In the genomic region with DNA sequence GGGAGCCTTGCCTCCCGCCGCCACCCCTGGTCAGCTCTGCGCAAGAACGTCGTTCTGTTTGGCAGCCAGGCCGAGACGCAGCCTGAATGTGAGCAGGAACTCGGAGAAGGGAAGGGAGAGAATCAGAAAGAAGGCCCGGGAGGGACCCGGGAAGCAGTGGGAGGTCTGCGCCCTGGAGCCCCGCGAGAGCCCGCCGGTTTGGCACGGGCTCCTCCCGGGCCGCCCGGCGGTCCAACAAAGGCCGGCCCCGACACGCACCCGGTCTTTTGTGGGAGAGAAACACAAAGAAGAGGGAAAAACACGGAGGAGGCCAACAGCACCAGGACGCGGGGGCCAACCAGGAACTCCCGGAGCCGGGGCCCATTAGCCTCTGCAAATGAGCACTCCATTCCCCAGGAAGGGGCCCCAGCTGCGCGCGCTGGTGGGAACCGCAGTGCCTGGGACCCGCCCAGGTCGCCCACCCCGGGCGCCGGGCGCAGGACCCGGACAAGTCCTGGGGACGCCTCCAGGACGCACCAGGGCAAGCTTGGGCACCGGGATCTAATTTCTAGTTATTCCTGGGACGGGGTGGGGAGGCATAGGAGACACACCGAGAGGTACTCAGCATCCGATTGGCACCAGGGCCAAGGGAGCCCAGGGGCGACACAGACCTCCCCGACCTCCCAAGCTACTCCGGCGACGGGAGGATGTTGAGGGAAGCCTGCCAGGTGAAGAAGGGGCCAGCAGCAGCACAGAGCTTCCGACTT, we compare ENCODE assay signal across 11 cellular contexts. TPM values are rescaled to one million over a fixed set of nuclear protein-coding genes. Genes with fewer than 3 reads are reported as not detected.
DNase-seq lines count a peak whose midpoint lies in the region; ATAC-seq and TF ChIP-seq lines count a peak whose summit lies in the region.
"Had no signal": no experiment of that assay in that cellular context is flagged by ENCODE, and none has a peak within 500 bp of the region (broad histone marks: within the 10 kb centered on the region; RNA-seq: fewer than 3 reads in every experiment).

No MANE protein-coding gene starts in this region.

- CTCF ChIA-PET in activated CD4-positive, alpha-beta T cell treated with anti-CD3 and anti-CD28 coated beads for 36 hours (lab: Charles Lee) = interaction anchor here (0.6 to 1.4 kb wide), 2 partner anchors 55 to 74 kb away, joined by 3 to 7 read pairs; no protein-coding TSS in a partner anchor

- DNase-seq in activated CD4-positive, alpha-beta T cell treated with anti-CD3 and anti-CD28 coated beads, Interleukin-2, amount 10 ng/mL, durations not matched to agents 24 days and 14 days = no peak
- no peak for DNase-seq in activated CD4-positive, alpha-beta T cell treated with anti-CD3 and anti-CD28 coated beads for 36 hours
- DNase-seq in endothelial cell (ENCODE audit: low spot score) (no peak), progenitor cell of endocrine pancreas (ENCODE audit: low spot score, unreplicated experiment) (no peak)
- DNase-seq: activated CD4-positive, CD25-positive, alpha-beta regulatory T cell; NCI-H446 treated with DMSO at 0.1 percent for 48 hours; transverse colon had no signal

- peaks cover 9% of the 10 kb centered on the region for H3K36me3 Mint-ChIP-seq in activated CD4-positive, alpha-beta T cell treated with anti-CD3 and anti-CD28 coated beads, Interleukin-2, amount 10 ng/mL, durations not matched to agents 24 days and 14 days (ENCODE audit: low read depth)
- H3K36me3 Mint-ChIP-seq in activated CD4-positive, alpha-beta T cell treated with anti-CD3 and anti-CD28 coated beads for 36 hours (ENCODE audit: low read depth) = no peaks in the 10 kb centered on the region
- peaks cover 10% of the 10 kb centered on the region for H3K36me3 Mint-ChIP-seq in endothelial cell (ENCODE audit: low read depth, unreplicated experiment)
- no peaks in the 10 kb centered on the region for H3K36me3 Mint-ChIP-seq in progenitor cell of endocrine pancreas (ENCODE audit: insufficient read depth)

- H3K9me3 Mint-ChIP-seq in activated CD4-positive, alpha-beta T cell treated with anti-CD3 and anti-CD28 coated beads, Interleukin-2, amount 10 ng/mL, durations not matched to agents 24 days and 14 days = peaks cover 6% of the 10 kb centered on the region
- H3K9me3 Mint-ChIP-seq in activated CD4-positive, alpha-beta T cell treated with anti-CD3 and anti-CD28 coated beads for 36 hours (ENCODE audit: low read depth) = no peaks in the 10 kb centered on the region
- H3K9me3 Mint-ChIP-seq in endothelial cell (ENCODE audit: unreplicated experiment) = no peaks in the 10 kb centered on the region
- H3K9me3 Mint-ChIP-seq in progenitor cell of endocrine pancreas (ENCODE audit: low read depth) = no peaks in the 10 kb centered on the region

- intact Hi-C loops in activated CD4-positive, alpha-beta T cell treated with anti-CD3 and anti-CD28 coated beads, Interleukin-2, amount 10 ng/mL, durations not matched to agents 24 days and 14 days (cut with micrococcal nuclease) = loop anchor here (10.0 kb wide), 1 partner anchor 172 kb away; no protein-coding TSS in a partner anchor
- intact Hi-C loops in activated CD4-positive, alpha-beta T cell treated with anti-CD3 and anti-CD28 coated beads for 36 hours (cut with DNase I, micrococcal nuclease) = loop anchor here (5.0 to 10.0 kb wide), 2 partner anchors 102 to 174 kb away; no protein-coding TSS in a partner anchor

- H3K9ac ChIP-seq in HUES6 (ENCODE audit: low read length) = no peak overlapping the region

- H3K27ac ChIP-seq in HUES6 (ENCODE audit: low read depth, low read length) = no peak overlapping the region
- H3K27ac ChIP-seq: transverse colon had no signal

- peaks cover 23% of the 10 kb centered on the region for H3K4me1 Mint-ChIP-seq in activated CD4-positive, alpha-beta T cell treated with anti-CD3 and anti-CD28 coated beads, Interleukin-2, amount 10 ng/mL, durations not matched to agents 24 days and 14 days
- H3K4me1 Mint-ChIP-seq in activated CD4-positive, alpha-beta T cell treated with anti-CD3 and anti-CD28 coated beads for 36 hours = peaks cover 42% of the 10 kb centered on the region
- H3K4me1 Mint-ChIP-seq in endothelial cell (ENCODE audit: unreplicated experiment) = peaks cover 29% of the 10 kb centered on the region
- peaks cover 9% of the 10 kb centered on the region for H3K4me1 Mint-ChIP-seq in progenitor cell of endocrine pancreas (ENCODE audit: low read depth)

- no peak overlapping the region for H3K4me3 Mint-ChIP-seq in activated CD4-positive, alpha-beta T cell treated with anti-CD3 and anti-CD28 coated beads, Interleukin-2, amount 10 ng/mL, durations not matched to agents 24 days and 14 days
- no peak overlapping the region for H3K4me3 Mint-ChIP-seq in activated CD4-positive, alpha-beta T cell treated with anti-CD3 and anti-CD28 coated beads for 36 hours
- H3K4me3 Mint-ChIP-seq in endothelial cell (ENCODE audit: unreplicated experiment) = peak overlapping the region; percentile 81
- peak overlapping the region; percentile 64 for H3K4me3 Mint-ChIP-seq in progenitor cell of endocrine pancreas (ENCODE audit: low read depth)

- POLR2A ChIA-PET in activated CD4-positive, alpha-beta T cell treated with anti-CD3 and anti-CD28 coated beads for 36 hours (lab: Charles Lee) = interaction anchor here (0.6 kb wide), 1 partner anchor 43 kb away, joined by 4 read pairs; no protein-coding TSS in a partner anchor

- peaks cover 78% of the 10 kb centered on the region for H3K27me3 Mint-ChIP-seq in activated CD4-positive, alpha-beta T cell treated with anti-CD3 and anti-CD28 coated beads, Interleukin-2, amount 10 ng/mL, durations not matched to agents 24 days and 14 days
- peaks cover 75% of the 10 kb centered on the region for H3K27me3 Mint-ChIP-seq in activated CD4-positive, alpha-beta T cell treated with anti-CD3 and anti-CD28 coated beads for 36 hours
- H3K27me3 Mint-ChIP-seq in endothelial cell (ENCODE audit: unreplicated experiment) (peaks cover 22% of the 10 kb centered on the region), progenitor cell of endocrine pancreas (peaks cover 82% of the 10 kb centered on the region)

- H3K9me3 ChIP-seq in HUES6 (ENCODE audit: control insufficient read depth, insufficient read depth, low read depth, low read length) = no peaks in the 10 kb centered on the region
- H3K9me3 ChIP-seq: transverse colon had no signal

- peaks cover 100% of the 10 kb centered on the region for H3K27me3 ChIP-seq in HUES6 (ENCODE audit: control insufficient read depth, insufficient read depth, low read length)

- peaks cover 40% of the 10 kb centered on the region for H3K4me1 ChIP-seq in HUES6 (ENCODE audit: control insufficient read depth, insufficient read depth, low read length)

- H3K27ac Mint-ChIP-seq in activated CD4-positive, alpha-beta T cell treated with anti-CD3 and anti-CD28 coated beads, Interleukin-2, amount 10 ng/mL, durations not matched to agents 24 days and 14 days = peak overlapping the region; percentile 82
- no peak overlapping the region for H3K27ac Mint-ChIP-seq in activated CD4-positive, alpha-beta T cell treated with anti-CD3 and anti-CD28 coated beads for 36 hours
- H3K27ac Mint-ChIP-seq in endothelial cell (ENCODE audit: unreplicated experiment) = no peak overlapping the region
- H3K27ac Mint-ChIP-seq in progenitor cell of endocrine pancreas = no peak overlapping the region

- TF ChIP-seq CTCF in endothelial cell (IDR thresholded peaks at IDR 0.05; ENCODE audit: unreplicated experiment) (no peak), progenitor cell of endocrine pancreas (IDR thresholded peaks at IDR 0.05; ENCODE audit: unreplicated experiment) (no peak)

- no peak for ATAC-seq in activated CD4-positive, alpha-beta T cell treated with anti-CD3 and anti-CD28 coated beads for 36 hours
- ATAC-seq in GM21515 (IDR thresholded peaks at IDR 0.05; ENCODE audit: unreplicated experiment) (no peak), HG02642 (IDR thresholded peaks at IDR 0.05; ENCODE audit: poor library complexity, unreplicated experiment) (no peak), esophagus mucosa (no peak)

- peak overlapping the region; percentile 51 for H3K4me3 ChIP-seq in HUES6 (ENCODE audit: low read depth, low read length)
- H3K4me3 ChIP-seq: transverse colon had no signal

- no peaks in the 10 kb centered on the region for H3K36me3 ChIP-seq in HUES6 (ENCODE audit: control insufficient read depth, insufficient read depth, low read length)
- H3K36me3 ChIP-seq: transverse colon had no signal

RNA-seq across cellular contexts. Expression of a gene that starts 2.7 kb away (rescaled TPM):
- total RNA-seq in activated CD4-positive, alpha-beta T cell treated with anti-CD3 and anti-CD28 coated beads, Interleukin-2, amount 10 ng/mL, durations not matched to agents 24 days and 14 days = not detected in 2 replicates
- total RNA-seq in activated CD4-positive, alpha-beta T cell treated with anti-CD3 and anti-CD28 coated beads for 36 hours = not detected
- total RNA-seq in endothelial cell (ENCODE audit: unreplicated experiment) (0.33 TPM), progenitor cell of endocrine pancreas (0.72 and 1.4 TPM in 2 replicates), esophagus mucosa (not detected)
- total RNA-seq: transverse colon had no signal

RNA-seq across cellular contexts. Expression of a gene that starts 46.9 kb away (rescaled TPM):
- total RNA-seq in activated CD4-positive, alpha-beta T cell treated with anti-CD3 and anti-CD28 coated beads, Interleukin-2, amount 10 ng/mL, durations not matched to agents 24 days and 14 days = not detected in 2 replicates
- not detected for total RNA-seq in activated CD4-positive, alpha-beta T cell treated with anti-CD3 and anti-CD28 coated beads for 36 hours
- 0.67 TPM for total RNA-seq in endothelial cell (ENCODE audit: unreplicated experiment)
- 0.13 and 0.38 TPM in 2 replicates for total RNA-seq in progenitor cell of endocrine pancreas
- total RNA-seq in esophagus mucosa = not detected
- total RNA-seq: transverse colon had no signal

Comparison
In these comparisons a context has a peak if more than half of its experiments do, and no peak if none do; other contexts are left out.
1. H3K4me3 Mint-ChIP-seq: peak in endothelial cell (single experiment) and progenitor cell of endocrine pancreas (single experiment); none in activated CD4-positive, alpha-beta T cell treated with anti-CD3 and anti-CD28 coated beads, Interleukin-2, amount 10 ng/mL, durations not matched to agents 24 days and 14 days (single experiment) and activated CD4-positive, alpha-beta T cell treated with anti-CD3 and anti-CD28 coated beads for 36 hours (single experiment).